In genomic region chr17:74957935-74958549, GRCh38 we compare ENCODE assay signal across 1 cellular context.
TF ChIP-seq lines count a peak whose summit lies in the region.

No MANE protein-coding gene starts in this region.

TF ChIP-seq in HepG2, 621 proteins besides CTCF, POLR2A, EP300 and RAD21 (continued from another document and continues in another):
- 0 out of 4 replicates have a peak, but pooled peaks of 1 of the 2 experiments have one; percentile 44 for TF ChIP-seq KLF16 (CRISPR knock-in tag; IDR thresholded peaks at IDR 0.05)
- TF ChIP-seq ZKSCAN1 (IDR thresholded peaks at IDR 0.05; ENCODE audit: low read length): no peak
- TF ChIP-seq, protein P1, sequence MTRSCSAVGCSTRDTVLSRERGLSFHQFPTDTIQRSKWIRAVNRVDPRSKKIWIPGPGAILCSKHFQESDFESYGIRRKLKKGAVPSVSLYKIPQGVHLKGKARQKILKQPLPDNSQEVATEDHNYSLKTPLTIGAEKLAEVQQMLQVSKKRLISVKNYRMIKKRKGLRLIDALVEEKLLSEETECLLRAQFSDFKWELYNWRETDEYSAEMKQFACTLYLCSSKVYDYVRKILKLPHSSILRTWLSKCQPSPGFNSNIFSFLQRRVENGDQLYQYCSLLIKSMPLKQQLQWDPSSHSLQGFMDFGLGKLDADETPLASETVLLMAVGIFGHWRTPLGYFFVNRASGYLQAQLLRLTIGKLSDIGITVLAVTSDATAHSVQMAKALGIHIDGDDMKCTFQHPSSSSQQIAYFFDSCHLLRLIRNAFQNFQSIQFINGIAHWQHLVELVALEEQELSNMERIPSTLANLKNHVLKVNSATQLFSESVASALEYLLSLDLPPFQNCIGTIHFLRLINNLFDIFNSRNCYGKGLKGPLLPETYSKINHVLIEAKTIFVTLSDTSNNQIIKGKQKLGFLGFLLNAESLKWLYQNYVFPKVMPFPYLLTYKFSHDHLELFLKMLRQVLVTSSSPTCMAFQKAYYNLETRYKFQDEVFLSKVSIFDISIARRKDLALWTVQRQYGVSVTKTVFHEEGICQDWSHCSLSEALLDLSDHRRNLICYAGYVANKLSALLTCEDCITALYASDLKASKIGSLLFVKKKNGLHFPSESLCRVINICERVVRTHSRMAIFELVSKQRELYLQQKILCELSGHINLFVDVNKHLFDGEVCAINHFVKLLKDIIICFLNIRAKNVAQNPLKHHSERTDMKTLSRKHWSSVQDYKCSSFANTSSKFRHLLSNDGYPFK (CRISPR knock-in tag; IDR thresholded peaks at IDR 0.05; ENCODE audit: borderline replicate concordance): peak; percentile 27; the same call in 1 of the 2 replicates
- TF ChIP-seq, protein P2, sequence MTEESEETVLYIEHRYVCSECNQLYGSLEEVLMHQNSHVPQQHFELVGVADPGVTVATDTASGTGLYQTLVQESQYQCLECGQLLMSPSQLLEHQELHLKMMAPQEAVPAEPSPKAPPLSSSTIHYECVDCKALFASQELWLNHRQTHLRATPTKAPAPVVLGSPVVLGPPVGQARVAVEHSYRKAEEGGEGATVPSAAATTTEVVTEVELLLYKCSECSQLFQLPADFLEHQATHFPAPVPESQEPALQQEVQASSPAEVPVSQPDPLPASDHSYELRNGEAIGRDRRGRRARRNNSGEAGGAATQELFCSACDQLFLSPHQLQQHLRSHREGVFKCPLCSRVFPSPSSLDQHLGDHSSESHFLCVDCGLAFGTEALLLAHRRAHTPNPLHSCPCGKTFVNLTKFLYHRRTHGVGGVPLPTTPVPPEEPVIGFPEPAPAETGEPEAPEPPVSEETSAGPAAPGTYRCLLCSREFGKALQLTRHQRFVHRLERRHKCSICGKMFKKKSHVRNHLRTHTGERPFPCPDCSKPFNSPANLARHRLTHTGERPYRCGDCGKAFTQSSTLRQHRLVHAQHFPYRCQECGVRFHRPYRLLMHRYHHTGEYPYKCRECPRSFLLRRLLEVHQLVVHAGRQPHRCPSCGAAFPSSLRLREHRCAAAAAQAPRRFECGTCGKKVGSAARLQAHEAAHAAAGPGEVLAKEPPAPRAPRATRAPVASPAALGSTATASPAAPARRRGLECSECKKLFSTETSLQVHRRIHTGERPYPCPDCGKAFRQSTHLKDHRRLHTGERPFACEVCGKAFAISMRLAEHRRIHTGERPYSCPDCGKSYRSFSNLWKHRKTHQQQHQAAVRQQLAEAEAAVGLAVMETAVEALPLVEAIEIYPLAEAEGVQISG (CRISPR knock-in tag; IDR thresholded peaks at IDR 0.05): 0 out of 2 replicates have a peak, but pooled peaks have one; percentile 14
- TF ChIP-seq ZNF292 (CRISPR knock-in tag; IDR thresholded peaks at IDR 0.05; ENCODE audit: borderline replicate concordance, low read depth): no peak
- TF ChIP-seq, protein P3, sequence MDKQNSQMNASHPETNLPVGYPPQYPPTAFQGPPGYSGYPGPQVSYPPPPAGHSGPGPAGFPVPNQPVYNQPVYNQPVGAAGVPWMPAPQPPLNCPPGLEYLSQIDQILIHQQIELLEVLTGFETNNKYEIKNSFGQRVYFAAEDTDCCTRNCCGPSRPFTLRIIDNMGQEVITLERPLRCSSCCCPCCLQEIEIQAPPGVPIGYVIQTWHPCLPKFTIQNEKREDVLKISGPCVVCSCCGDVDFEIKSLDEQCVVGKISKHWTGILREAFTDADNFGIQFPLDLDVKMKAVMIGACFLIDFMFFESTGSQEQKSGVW (CRISPR knock-in tag; IDR thresholded peaks at IDR 0.05; ENCODE audit: borderline replicate concordance): no peak
- no peak for TF ChIP-seq EHMT2 (IDR thresholded peaks at IDR 0.05; ENCODE audit: borderline replicate concordance, low read depth, low read length)
- no peak for TF ChIP-seq THRA (CRISPR knock-in tag; IDR thresholded peaks at IDR 0.05; ENCODE audit: borderline replicate concordance)
- no peak for TF ChIP-seq TMF1 (CRISPR knock-in tag; IDR thresholded peaks at IDR 0.05; ENCODE audit: low read depth)
- TF ChIP-seq AFF4 (CRISPR knock-in tag; IDR thresholded peaks at IDR 0.05): no peak
- no peak for TF ChIP-seq CREBL2 (CRISPR knock-in tag; IDR thresholded peaks at IDR 0.05; ENCODE audit: borderline replicate concordance)
- peak; percentile 14; the same call in 1 of the 2 replicates for TF ChIP-seq NRL (CRISPR knock-in tag; IDR thresholded peaks at IDR 0.05; ENCODE audit: borderline replicate concordance)
- TF ChIP-seq, protein P4, sequence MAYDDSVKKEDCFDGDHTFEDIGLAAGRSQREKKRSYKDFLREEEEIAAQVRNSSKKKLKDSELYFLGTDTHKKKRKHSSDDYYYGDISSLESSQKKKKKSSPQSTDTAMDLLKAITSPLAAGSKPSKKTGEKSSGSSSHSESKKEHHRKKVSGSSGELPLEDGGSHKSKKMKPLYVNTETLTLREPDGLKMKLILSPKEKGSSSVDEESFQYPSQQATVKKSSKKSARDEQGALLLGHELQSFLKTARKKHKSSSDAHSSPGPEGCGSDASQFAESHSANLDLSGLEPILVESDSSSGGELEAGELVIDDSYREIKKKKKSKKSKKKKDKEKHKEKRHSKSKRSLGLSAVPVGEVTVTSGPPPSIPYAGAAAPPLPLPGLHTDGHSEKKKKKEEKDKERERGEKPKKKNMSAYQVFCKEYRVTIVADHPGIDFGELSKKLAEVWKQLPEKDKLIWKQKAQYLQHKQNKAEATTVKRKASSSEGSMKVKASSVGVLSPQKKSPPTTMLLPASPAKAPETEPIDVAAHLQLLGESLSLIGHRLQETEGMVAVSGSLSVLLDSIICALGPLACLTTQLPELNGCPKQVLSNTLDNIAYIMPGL (CRISPR knock-in tag; IDR thresholded peaks at IDR 0.05; ENCODE audit: borderline replicate concordance in 1 of 2, low read depth in 1 of 2): peak; percentile 20 to 61; a peak in 1 of 4 replicates
- TF ChIP-seq ZMYM2 (CRISPR knock-in tag; IDR thresholded peaks at IDR 0.05): no peak
- TF ChIP-seq, protein P5, sequence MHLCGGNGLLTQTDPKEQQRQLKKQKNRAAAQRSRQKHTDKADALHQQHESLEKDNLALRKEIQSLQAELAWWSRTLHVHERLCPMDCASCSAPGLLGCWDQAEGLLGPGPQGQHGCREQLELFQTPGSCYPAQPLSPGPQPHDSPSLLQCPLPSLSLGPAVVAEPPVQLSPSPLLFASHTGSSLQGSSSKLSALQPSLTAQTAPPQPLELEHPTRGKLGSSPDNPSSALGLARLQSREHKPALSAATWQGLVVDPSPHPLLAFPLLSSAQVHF (CRISPR knock-in tag; IDR thresholded peaks at IDR 0.05): no peak
- peak; percentile 51; the same call in 1 of the 2 replicates for TF ChIP-seq MAX (IDR thresholded peaks at IDR 0.05)
- TF ChIP-seq MYC (CRISPR knock-in tag; IDR thresholded peaks at IDR 0.05; ENCODE audit: borderline replicate concordance): peak; percentile 36; the same call in 1 of the 2 replicates
- TF ChIP-seq, protein P6, sequence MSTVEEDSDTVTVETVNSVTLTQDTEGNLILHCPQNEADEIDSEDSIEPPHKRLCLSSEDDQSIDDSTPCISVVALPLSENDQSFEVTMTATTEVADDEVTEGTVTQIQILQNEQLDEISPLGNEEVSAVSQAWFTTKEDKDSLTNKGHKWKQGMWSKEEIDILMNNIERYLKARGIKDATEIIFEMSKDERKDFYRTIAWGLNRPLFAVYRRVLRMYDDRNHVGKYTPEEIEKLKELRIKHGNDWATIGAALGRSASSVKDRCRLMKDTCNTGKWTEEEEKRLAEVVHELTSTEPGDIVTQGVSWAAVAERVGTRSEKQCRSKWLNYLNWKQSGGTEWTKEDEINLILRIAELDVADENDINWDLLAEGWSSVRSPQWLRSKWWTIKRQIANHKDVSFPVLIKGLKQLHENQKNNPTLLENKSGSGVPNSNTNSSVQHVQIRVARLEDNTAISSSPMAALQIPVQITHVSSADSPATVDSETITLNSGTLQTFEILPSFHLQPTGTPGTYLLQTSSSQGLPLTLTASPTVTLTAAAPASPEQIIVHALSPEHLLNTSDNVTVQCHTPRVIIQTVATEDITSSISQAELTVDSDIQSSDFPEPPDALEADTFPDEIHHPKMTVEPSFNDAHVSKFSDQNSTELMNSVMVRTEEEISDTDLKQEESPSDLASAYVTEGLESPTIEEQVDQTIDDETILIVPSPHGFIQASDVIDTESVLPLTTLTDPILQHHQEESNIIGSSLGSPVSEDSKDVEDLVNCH (CRISPR knock-in tag; IDR thresholded peaks at IDR 0.05): no peak
- TF ChIP-seq, protein P7, sequence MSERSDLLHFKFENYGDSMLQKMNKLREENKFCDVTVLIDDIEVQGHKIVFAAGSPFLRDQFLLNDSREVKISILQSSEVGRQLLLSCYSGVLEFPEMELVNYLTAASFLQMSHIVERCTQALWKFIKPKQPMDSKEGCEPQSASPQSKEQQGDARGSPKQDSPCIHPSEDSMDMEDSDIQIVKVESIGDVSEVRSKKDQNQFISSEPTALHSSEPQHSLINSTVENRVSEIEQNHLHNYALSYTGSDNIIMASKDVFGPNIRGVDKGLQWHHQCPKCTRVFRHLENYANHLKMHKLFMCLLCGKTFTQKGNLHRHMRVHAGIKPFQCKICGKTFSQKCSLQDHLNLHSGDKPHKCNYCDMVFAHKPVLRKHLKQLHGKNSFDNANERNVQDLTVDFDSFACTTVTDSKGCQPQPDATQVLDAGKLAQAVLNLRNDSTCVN (CRISPR knock-in tag; IDR thresholded peaks at IDR 0.05; ENCODE audit: borderline replicate concordance): 0 out of 2 replicates have a peak, but pooled peaks have one; percentile 22
- TF ChIP-seq RELA (CRISPR knock-in tag; IDR thresholded peaks at IDR 0.05): 0 out of 2 replicates have a peak, but pooled peaks have one; percentile 57
- TF ChIP-seq SP1 (IDR thresholded peaks at IDR 0.05): no peak
- peak; percentile 14; the same call in 1 of the 2 replicates for TF ChIP-seq SP1 (CRISPR knock-in tag; IDR thresholded peaks at IDR 0.05)
- TF ChIP-seq PATZ1 (CRISPR knock-in tag; IDR thresholded peaks at IDR 0.05): 0 out of 2 replicates have a peak, but pooled peaks have one; percentile 18
